Comparison of ENCODE assay signal across 8 cellular contexts in genomic region chr1:154863702-154864174, GRCh38. TPM values are rescaled to one million over a fixed set of nuclear protein-coding genes. Genes with fewer than 3 reads are reported as not detected.
DNase-seq lines count a peak whose midpoint lies in the region; ATAC-seq and TF ChIP-seq lines count a peak whose summit lies in the region.

No MANE protein-coding gene starts in this region.

- no peaks in the 10 kb centered on the region for H3F3A ChIP-seq in GM23338 (replicated peaks; ENCODE audit: low read depth)

- no peaks in the 10 kb centered on the region for H4K20me1 ChIP-seq in GM23338 (replicated peaks; ENCODE audit: insufficient read depth)

- DNase-seq in GM03348 (ENCODE audit: low spot score) (peak; percentile 43), GM23338 (ENCODE audit: low spot score) (peak; percentile 77), NCI-H82 treated with DMSO at 0.1 percent for 48 hours (lab: John Stamatoyannopoulos, UW; ENCODE audit: unreplicated experiment) (peak; percentile 30), left lung (no peak), HPDE6-E6E7 (ENCODE audit: extremely low spot score) (no peak), DMS114 treated with DMSO at 0.1 percent for 48 hours (lab: John Stamatoyannopoulos, UW; ENCODE audit: unreplicated experiment) (no peak)
- DNase-seq in activated naive CD4-positive, alpha-beta T cell treated with anti-CD3 and anti-CD28 coated beads, Interleukin-2, amount 50 U/mL, for 72 hours (ENCODE audit: low spot score in 2 of 2): no peak

- H3K4me1 Mint-ChIP-seq in GM23338: peaks cover 60% of the 10 kb centered on the region

- TF ChIP-seq CTCF in GM23338 (conservative IDR thresholded peaks at IDR 0.05; ENCODE audit: low read depth in 2 of 2): peak; percentile 63 to 85
- peak; percentile 14 to 54 for TF ChIP-seq CTCF in left lung (IDR thresholded peaks at IDR 0.05)

- H3K4me3 Mint-ChIP-seq in GM23338: no peak overlapping the region; the same call in 2 of the 3 replicates

- H3K36me3 ChIP-seq in GM23338 (ENCODE audit: insufficient read depth) (no peaks in the 10 kb centered on the region), left lung (no peaks in the 10 kb centered on the region)

- H3K9me3 ChIP-seq in left lung: no peaks in the 10 kb centered on the region

- H3K9me3 Mint-ChIP-seq in GM23338: peaks cover 2% of the 10 kb centered on the region; the same call in 1 of the 3 replicates
- H3K9me3 Mint-ChIP-seq in activated naive CD4-positive, alpha-beta T cell treated with anti-CD3 and anti-CD28 coated beads, Interleukin-2, amount 50 U/mL, for 72 hours: no peaks in the 10 kb centered on the region

- intact Hi-C loops in left lung (cut with DNase I): no loop called here

- ATAC-seq in GM23338 (peak; percentile 65), left lung (no peak), HG03280 (IDR thresholded peaks at IDR 0.05; ENCODE audit: unreplicated experiment) (no peak)
- peak; percentile 10 to 17 for ATAC-seq in activated naive CD4-positive, alpha-beta T cell treated with anti-CD3 and anti-CD28 coated beads, Interleukin-2, amount 50 U/mL, for 72 hours

- no peak overlapping the region for H3K27ac Mint-ChIP-seq in GM23338
- peak overlapping the region in 1 of 2 donors; percentile 36 for H3K27ac Mint-ChIP-seq in activated naive CD4-positive, alpha-beta T cell treated with anti-CD3 and anti-CD28 coated beads, Interleukin-2, amount 50 U/mL, for 72 hours

- no peaks in the 10 kb centered on the region; the same call in 2 of the 3 replicates for H3K36me3 Mint-ChIP-seq in GM23338 (ENCODE audit: low read depth)
- H3K36me3 Mint-ChIP-seq in activated naive CD4-positive, alpha-beta T cell treated with anti-CD3 and anti-CD28 coated beads, Interleukin-2, amount 50 U/mL, for 72 hours: no peaks in the 10 kb centered on the region

- no peak overlapping the region for H3K27ac ChIP-seq in GM23338 (ENCODE audit: low read depth)
- H3K27ac ChIP-seq in left lung: no peak overlapping the region

- H3K27me3 ChIP-seq in GM23338 (ENCODE audit: insufficient read depth) (peaks cover 11% of the 10 kb centered on the region), left lung (peaks cover 6 to 25% of the 10 kb centered on the region in 2 donors)

- H3K4me1 ChIP-seq in GM23338 (ENCODE audit: insufficient read depth): peaks cover 33% of the 10 kb centered on the region
- H3K4me1 ChIP-seq in left lung: peaks cover 0 to 9% of the 10 kb centered on the region in 2 donors

- H3K4me3 ChIP-seq in GM23338 (no peak overlapping the region), left lung (no peak overlapping the region)

- H3K4me2 ChIP-seq in GM23338: peak overlapping the region; percentile 69; the same call in 1 of the 2 replicates

- H3K27me3 Mint-ChIP-seq in GM23338 (ENCODE audit: insufficient read depth, low read depth, poor library complexity): peaks cover 15% of the 10 kb centered on the region

- H3K9me2 ChIP-seq in GM23338 (ENCODE audit: insufficient read depth): no peaks in the 10 kb centered on the region

- no peak overlapping the region for H2AFZ ChIP-seq in GM23338

- H3K79me2 ChIP-seq in GM23338 (replicated peaks; ENCODE audit: insufficient read depth): no peaks in the 10 kb centered on the region

TF ChIP-seq in GM23338, 12 proteins besides CTCF, POLR2A, EP300 and RAD21 (continues in another document):
- no peak for TF ChIP-seq EZH2 (IDR thresholded peaks at IDR 0.05; ENCODE audit: low read depth, unreplicated experiment)
- no peak for TF ChIP-seq EZH2phosphoT487 (IDR thresholded peaks at IDR 0.05; ENCODE audit: unreplicated experiment)
- TF ChIP-seq STAT1 (IDR thresholded peaks at IDR 0.05; ENCODE audit: unreplicated experiment): no peak
- TF ChIP-seq JUNB (IDR thresholded peaks at IDR 0.05; ENCODE audit: unreplicated experiment): no peak
- TF ChIP-seq CREB1 (CRISPR knock-in tag; IDR thresholded peaks at IDR 0.05; ENCODE audit: low read depth): no peak
- TF ChIP-seq ZNF114 (CRISPR knock-in tag; IDR thresholded peaks at IDR 0.05): no peak
- no peak for TF ChIP-seq NANOG (IDR thresholded peaks at IDR 0.05; ENCODE audit: borderline replicate concordance)
- TF ChIP-seq ETS1 (IDR thresholded peaks at IDR 0.05): no peak
- TF ChIP-seq REST (IDR thresholded peaks at IDR 0.05; ENCODE audit: unreplicated experiment): no peak
- TF ChIP-seq POLR2AphosphoS5 (IDR thresholded peaks at IDR 0.05; ENCODE audit: low read depth): no peak

RNA-seq across cellular contexts. Expression of gene KCNN3, which starts 6.3 kb away (rescaled TPM):
- 1.9 and 4.0 TPM in 2 replicates for total RNA-seq in GM23338 (2014; rRNA removed; shearing (Covaris generic))
- 3.0 and 3.1 TPM in 2 replicates for polyA plus RNA-seq in GM23338 (2016; fragmentation: Nextera tagmentation; extraction: Ambion mirVana)
- total RNA-seq in activated naive CD4-positive, alpha-beta T cell treated with anti-CD3 and anti-CD28 coated beads, Interleukin-2, amount 50 U/mL, for 72 hours: under 1 TPM; 0.04 to 0.32 TPM
- 1 to 10 TPM; 1.9 to 2.2 TPM for total RNA-seq in left lung

Comparison
In these comparisons a context has a peak if more than half of its experiments do, and no peak if none do; other contexts are left out.
1. DNase-seq: peak in GM03348 (single experiment), GM23338 (single experiment) and NCI-H82 treated with DMSO at 0.1 percent for 48 hours (single experiment); none in activated naive CD4-positive, alpha-beta T cell treated with anti-CD3 and anti-CD28 coated beads, Interleukin-2, amount 50 U/mL, for 72 hours (0 of 2), left lung (0 of 2), HPDE6-E6E7 (single experiment) and DMS114 treated with DMSO at 0.1 percent for 48 hours (single experiment).
2. ATAC-seq: peak in GM23338 (single experiment) and activated naive CD4-positive, alpha-beta T cell treated with anti-CD3 and anti-CD28 coated beads, Interleukin-2, amount 50 U/mL, for 72 hours (2 of 2); none in left lung (single experiment) and HG03280 (single experiment).